12 cellular contexts compared by ENCODE assay signal in the genomic region with DNA sequence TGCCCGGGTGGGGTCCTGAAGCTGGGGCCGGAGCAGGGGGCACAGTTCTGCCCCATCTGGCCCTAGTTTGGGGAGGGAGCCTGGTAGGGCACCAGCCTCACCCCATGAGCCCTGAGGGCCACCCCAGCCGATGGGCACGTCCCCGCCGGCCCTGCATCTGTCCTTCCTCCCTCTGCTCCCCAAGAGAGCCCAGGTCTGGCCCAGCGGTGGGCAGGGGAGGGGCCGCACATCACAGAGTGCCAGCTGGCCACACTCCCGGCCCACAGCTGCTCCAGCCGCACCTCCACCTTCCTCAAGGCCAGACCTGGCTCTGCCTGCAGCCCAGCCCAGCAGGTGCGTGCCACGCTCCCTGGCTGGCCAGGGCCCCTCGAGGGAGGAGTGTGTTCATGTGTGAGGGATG. TPM values are rescaled to one million over a fixed set of nuclear protein-coding genes. Genes with fewer than 3 reads are reported as not detected.
"Had no signal": no experiment of that assay in that cellular context is flagged by ENCODE, and none has a peak within 500 bp of the region (broad histone marks: within the 10 kb centered on the region; RNA-seq: fewer than 3 reads in every experiment).

No MANE protein-coding gene starts in this region.

- H3K36me3 Mint-ChIP-seq: natural killer cell treated with Interleukin-12 subunit alpha and Interleukin-12 subunit beta and Interleukin-15 and Interleukin-18, amount 100 ng/mL, for 72 hours had no signal

- ATAC-seq: activated T-helper 17 cell treated with anti-CD3 and anti-CD28 coated beads, Interleukin-2, amount 50 U/mL, for 72 hours; natural killer cell treated with Interleukin-12 subunit alpha and Interleukin-12 subunit beta and Interleukin-15 and Interleukin-18, amount 100 ng/mL, for 72 hours had no signal

- DNase-seq: activated CD4-positive, alpha-beta T cell treated with anti-CD3 and anti-CD28 coated beads for 1 hour; activated CD4-positive, alpha-beta T cell treated with anti-CD3 and anti-CD28 coated beads, Interleukin-2, amount 50 U/mL, for 4 hours; activated naive CD4-positive, alpha-beta T cell treated with anti-CD3 and anti-CD28 coated beads for 36 hours; colonic mucosa; mesendoderm; right lobe of liver had no signal

- H3K27me3 ChIP-seq: colonic mucosa, right lobe of liver had no signal

- H3K36me3 ChIP-seq: colonic mucosa, esophagus muscularis mucosa, right lobe of liver, suprapubic skin had no signal

- H3K9me3 ChIP-seq: colonic mucosa, right lobe of liver, suprapubic skin had no signal

- H3K4me1 Mint-ChIP-seq: activated T-helper 17 cell treated with anti-CD3 and anti-CD28 coated beads, Interleukin-2, amount 50 U/mL, for 72 hours had no signal

- H3K27ac Mint-ChIP-seq: activated naive CD4-positive, alpha-beta T cell treated with anti-CD3 and anti-CD28 coated beads for 36 hours; activated T-helper 17 cell treated with anti-CD3 and anti-CD28 coated beads, Interleukin-2, amount 50 U/mL, for 72 hours; natural killer cell treated with Interleukin-12 subunit alpha and Interleukin-12 subunit beta and Interleukin-15 and Interleukin-18, amount 100 ng/mL, for 72 hours; stimulated activated naive CD8-positive, alpha-beta T cell treated with anti-CD3 and anti-CD28 coated beads, Interleukin-15, Interleukin-2, amounts not matched to agents 100 ng/mL and 50 ng/mL, for 24 hours had no signal

- H3K4me3 Mint-ChIP-seq: activated naive CD4-positive, alpha-beta T cell treated with anti-CD3 and anti-CD28 coated beads for 36 hours; activated T-helper 17 cell treated with anti-CD3 and anti-CD28 coated beads, Interleukin-2, amount 50 U/mL, for 72 hours; natural killer cell treated with Interleukin-12 subunit alpha and Interleukin-12 subunit beta and Interleukin-15 and Interleukin-18, amount 100 ng/mL, for 72 hours; stimulated activated naive CD8-positive, alpha-beta T cell treated with anti-CD3 and anti-CD28 coated beads, Interleukin-15, Interleukin-2, amounts not matched to agents 100 ng/mL and 50 ng/mL, for 24 hours had no signal

- H3K9me3 Mint-ChIP-seq: activated naive CD4-positive, alpha-beta T cell treated with anti-CD3 and anti-CD28 coated beads for 36 hours; activated T-helper 17 cell treated with anti-CD3 and anti-CD28 coated beads, Interleukin-2, amount 50 U/mL, for 72 hours; natural killer cell treated with Interleukin-12 subunit alpha and Interleukin-12 subunit beta and Interleukin-15 and Interleukin-18, amount 100 ng/mL, for 72 hours; stimulated activated naive CD8-positive, alpha-beta T cell treated with anti-CD3 and anti-CD28 coated beads, Interleukin-15, Interleukin-2, amounts not matched to agents 100 ng/mL and 50 ng/mL, for 24 hours had no signal

- H3K4me3 ChIP-seq: colonic mucosa, esophagus muscularis mucosa, right lobe of liver, suprapubic skin had no signal

- H3K27me3 Mint-ChIP-seq: activated T-helper 17 cell treated with anti-CD3 and anti-CD28 coated beads, Interleukin-2, amount 50 U/mL, for 72 hours; natural killer cell treated with Interleukin-12 subunit alpha and Interleukin-12 subunit beta and Interleukin-15 and Interleukin-18, amount 100 ng/mL, for 72 hours; stimulated activated naive CD8-positive, alpha-beta T cell treated with anti-CD3 and anti-CD28 coated beads, Interleukin-15, Interleukin-2, amounts not matched to agents 100 ng/mL and 50 ng/mL, for 24 hours had no signal

- H3K27ac ChIP-seq: colonic mucosa, esophagus muscularis mucosa, right lobe of liver, suprapubic skin had no signal

- H3K4me1 ChIP-seq: colonic mucosa, esophagus muscularis mucosa, right lobe of liver, suprapubic skin had no signal

RNA-seq across cellular contexts. Expression of a gene that starts 21.6 kb away (rescaled TPM):
- polyA plus RNA-seq: liver had no signal
